Comparison of ENCODE assay signal across 24 cellular contexts in genomic region chr9:89530721-89531120, GRCh38. TPM values are rescaled to one million over a fixed set of nuclear protein-coding genes. Genes with fewer than 3 reads are reported as not detected.
DNase-seq lines count a peak whose midpoint lies in the region; ATAC-seq and TF ChIP-seq lines count a peak whose summit lies in the region.
"Had no signal": no experiment of that assay in that cellular context is flagged by ENCODE, and none has a peak within 500 bp of the region (broad histone marks: within the 10 kb centered on the region; RNA-seq: fewer than 3 reads in every experiment).

No MANE protein-coding gene starts in this region.

- no peak for DNase-seq in CD14-positive monocyte (ENCODE audit: low spot score)
- no peak for DNase-seq in CD4-positive, CD25-positive, alpha-beta regulatory T cell
- DNase-seq in T-helper 17 cell = no peak
- no peak for DNase-seq in NCI-H526 (lab: John Stamatoyannopoulos, UW)
- no peak for DNase-seq in GOT3 (lab: John Stamatoyannopoulos, UW)
- DNase-seq in neural progenitor cell (ENCODE audit: low spot score) = no peak
- DNase-seq: activated CD4-positive, alpha-beta T cell treated with anti-CD3 and anti-CD28 coated beads for 1 hour; activated T-cell treated with anti-CD3 and anti-CD28 coated beads, Interleukin-2, amount 50 U/mL, for 72 hours; anterior cingulate cortex; effector memory CD4-positive, alpha-beta T cell; IMR-90; naive B cell; NCI-H1048; NCI-H2081; NCI-H524 treated with DMSO at 0.1 percent for 48 hours; OCI-M1; SIG-M5; stimulated activated CD8-positive, alpha-beta memory T cell treated with anti-CD3 and anti-CD28 coated beads, Interleukin-4, amount 100 ng/mL, for 48 hours; testis had no signal

- H3K79me2 ChIP-seq in neural progenitor cell (ENCODE audit: low read depth) = no peaks in the 10 kb centered on the region

- H2AFZ ChIP-seq in neural progenitor cell (replicated peaks) = no peak overlapping the region

- peak overlapping the region in 5 of 7 donors; percentile 7 to 78 (median 53) for H3K27ac Mint-ChIP-seq in CD14-positive monocyte
- H3K27ac Mint-ChIP-seq in CD4-positive, CD25-positive, alpha-beta regulatory T cell = peak overlapping the region; percentile 6 to 73 (median 65)
- H3K27ac Mint-ChIP-seq in T-helper 17 cell = peak overlapping the region; percentile 83
- H3K27ac Mint-ChIP-seq in neural progenitor cell = no peak overlapping the region
- H3K27ac Mint-ChIP-seq: activated T-cell treated with anti-CD3 and anti-CD28 coated beads, Interleukin-2, amount 50 U/mL, for 72 hours had no signal

- no peak overlapping the region for H3K9ac ChIP-seq in neural progenitor cell

- H3K4me1 Mint-ChIP-seq in CD14-positive monocyte = peaks cover 94% of the 10 kb centered on the region
- H3K4me1 Mint-ChIP-seq in CD4-positive, CD25-positive, alpha-beta regulatory T cell = peaks cover 33 to 98% (median 59%) of the 10 kb centered on the region in 4 donors
- H3K4me1 Mint-ChIP-seq in T-helper 17 cell = peaks cover 69% of the 10 kb centered on the region
- H3K4me1 Mint-ChIP-seq in neural progenitor cell = peaks cover 13% of the 10 kb centered on the region

- H3K9me3 ChIP-seq in CD4-positive, CD25-positive, alpha-beta regulatory T cell (ENCODE audit: control insufficient read depth in 2 of 2, low read length in 2 of 2) = no peaks in the 10 kb centered on the region
- H3K9me3 ChIP-seq in T-helper 17 cell (ENCODE audit: control insufficient read depth, low read length, poor library complexity, severe bottlenecking) (no peaks in the 10 kb centered on the region), neural progenitor cell (ENCODE audit: low read depth) (no peaks in the 10 kb centered on the region)
- H3K9me3 ChIP-seq: testis had no signal

- intact Hi-C loops in CD14-positive monocyte (cut with micrococcal nuclease) = loop anchor here in 1 of 2 donors (10.0 kb wide), 1 partner anchor 206 kb away; no protein-coding TSS in a partner anchor

- H3F3A ChIP-seq in neural progenitor cell (ENCODE audit: low read depth) = no peaks in the 10 kb centered on the region

- H3K4me1 ChIP-seq in CD4-positive, CD25-positive, alpha-beta regulatory T cell (ENCODE audit: control insufficient read depth, insufficient read depth, low read length, poor library complexity, severe bottlenecking) = peaks cover 71% of the 10 kb centered on the region
- H3K4me1 ChIP-seq in neural progenitor cell = no peaks in the 10 kb centered on the region
- H3K4me1 ChIP-seq: testis had no signal

- no peak for TF ChIP-seq CTCF in CD14-positive monocyte (IDR thresholded peaks at IDR 0.05)
- no peak for TF ChIP-seq CTCF in neural progenitor cell (IDR thresholded peaks at IDR 0.05)

- no peaks in the 10 kb centered on the region for H3K36me3 ChIP-seq in CD4-positive, CD25-positive, alpha-beta regulatory T cell (ENCODE audit: control insufficient read depth, insufficient read depth, low read length)
- H3K36me3 ChIP-seq in neural progenitor cell = no peaks in the 10 kb centered on the region

- no peak overlapping the region for H3K4me2 ChIP-seq in neural progenitor cell

- ATAC-seq in CD4-positive, CD25-positive, alpha-beta regulatory T cell (ENCODE audit: low read depth in 2 of 2) = no peak
- ATAC-seq in T-helper 17 cell = no peak
- ATAC-seq: activated T-cell treated with anti-CD3 and anti-CD28 coated beads, Interleukin-2, amount 50 U/mL, for 72 hours; GM12878; HCT116 had no signal

- no peaks in the 10 kb centered on the region for H3K27me3 ChIP-seq in CD4-positive, CD25-positive, alpha-beta regulatory T cell (ENCODE audit: control insufficient read depth, insufficient read depth, low read length)
- H3K27me3 ChIP-seq in layer of hippocampus (ENCODE audit: control insufficient read depth, insufficient read depth, low read length) (no peaks in the 10 kb centered on the region), neural progenitor cell (no peaks in the 10 kb centered on the region)
- H3K27me3 ChIP-seq: testis had no signal

- H3K27me3 Mint-ChIP-seq in CD14-positive monocyte (ENCODE audit: low read depth in 3 of 3) (peaks cover 0 to 4% (median 0%) of the 10 kb centered on the region in 3 donors), T-helper 17 cell (no peaks in the 10 kb centered on the region), neural progenitor cell (ENCODE audit: insufficient read depth, low read depth) (peaks cover 10% of the 10 kb centered on the region)
- peaks cover 5% of the 10 kb centered on the region for H3K27me3 Mint-ChIP-seq in CD4-positive, CD25-positive, alpha-beta regulatory T cell
- H3K27me3 Mint-ChIP-seq: central memory CD8-positive, alpha-beta T cell; naive B cell had no signal

- H3K4me3 Mint-ChIP-seq in CD14-positive monocyte = no peak overlapping the region
- peak overlapping the region in 1 of 4 donors; percentile 46 for H3K4me3 Mint-ChIP-seq in CD4-positive, CD25-positive, alpha-beta regulatory T cell
- no peak overlapping the region for H3K4me3 Mint-ChIP-seq in T-helper 17 cell
- no peak overlapping the region for H3K4me3 Mint-ChIP-seq in neural progenitor cell
- H3K4me3 Mint-ChIP-seq: activated T-cell treated with anti-CD3 and anti-CD28 coated beads, Interleukin-2, amount 50 U/mL, for 72 hours; central memory CD8-positive, alpha-beta T cell; naive B cell had no signal

- peaks cover 0 to 5% (median 2%) of the 10 kb centered on the region in 7 donors for H3K9me3 Mint-ChIP-seq in CD14-positive monocyte
- peaks cover 0 to 1% (median 0%) of the 10 kb centered on the region in 7 donors for H3K9me3 Mint-ChIP-seq in CD4-positive, CD25-positive, alpha-beta regulatory T cell
- H3K9me3 Mint-ChIP-seq in neural progenitor cell = peaks cover 13% of the 10 kb centered on the region
- H3K9me3 Mint-ChIP-seq: central memory CD8-positive, alpha-beta T cell had no signal

- H4K20me1 ChIP-seq in neural progenitor cell (ENCODE audit: low read depth) = no peaks in the 10 kb centered on the region

- H3K36me3 Mint-ChIP-seq in CD14-positive monocyte (peaks cover 8 to 11% of the 10 kb centered on the region in 2 donors), T-helper 17 cell (ENCODE audit: low read depth) (no peaks in the 10 kb centered on the region), neural progenitor cell (no peaks in the 10 kb centered on the region)
- H3K36me3 Mint-ChIP-seq in CD4-positive, CD25-positive, alpha-beta regulatory T cell = peaks cover 5% of the 10 kb centered on the region

- H3K27ac ChIP-seq in CD4-positive, CD25-positive, alpha-beta regulatory T cell (ENCODE audit: insufficient read depth, low read length, poor library complexity, severe bottlenecking) = no peak overlapping the region
- H3K27ac ChIP-seq in layer of hippocampus (ENCODE audit: low read depth, low read length) (peak overlapping the region; percentile 60), neural progenitor cell (no peak overlapping the region)
- H3K27ac ChIP-seq: testis had no signal

- H3K4me3 ChIP-seq in CD4-positive, CD25-positive, alpha-beta regulatory T cell (ENCODE audit: low read depth, low read length) = no peak overlapping the region
- H3K4me3 ChIP-seq in neural progenitor cell = no peak overlapping the region
- H3K4me3 ChIP-seq: GM12878, lung, testis had no signal

RNA-seq across cellular contexts. Expression of gene SEMA4D, which starts 32.8 kb away (rescaled TPM):
- polyA plus RNA-seq in CD14-positive monocyte = 10 to 100 TPM; 28.2 to 28.6 TPM
- total RNA-seq in CD4-positive, CD25-positive, alpha-beta regulatory T cell = 480 TPM
- polyA plus RNA-seq in CD4-positive, CD25-positive, alpha-beta regulatory T cell = 100 to 1,000 TPM in 1 of 4 donors, 10 to 100 TPM in 3; 67.5 to 108 (median 90.2) TPM
- total RNA-seq in T-helper 17 cell (100 to 1,000 TPM; 250 to 312 TPM), neural progenitor cell (ENCODE audit: low replicate concordance) (19.1 and 24.9 TPM in 2 replicates)
